Comparison of ENCODE assay signal across 20 cellular contexts in genomic region chr20:53287357-53288042, GRCh38.
"Had no signal": no experiment of that assay in that cellular context is flagged by ENCODE, and none has a peak within 500 bp of the region (broad histone marks: within the 10 kb centered on the region; RNA-seq: fewer than 3 reads in every experiment).

No MANE protein-coding gene starts in this region.

- H3K79me2 ChIP-seq: parathyroid adenoma had no signal

- H3K9me3 Mint-ChIP-seq: activated naive CD8-positive, alpha-beta T cell treated with anti-CD3 and anti-CD28 coated beads for 36 hours; activated T-helper 1 cell treated with anti-CD3 and anti-CD28 coated beads, Interleukin-12 subunit alpha, Interleukin-12 subunit beta, Interleukin-2, Interleukin-4 antibody, amounts not matched to agents 30 ng/mL and 10 ng/mL and 1 ng/mL, durations not matched to agents 14 hours and 24 hours and 36 hours; immature natural killer cell; memory B cell; natural killer cell; stimulated activated naive B cell treated with anti-CD40 and anti-IgM and Interleukin-4, amounts not matched to agents 10 μg/mL and 1 μg/mL and 100 μg/mL, for 72 hours had no signal

- H3K27ac Mint-ChIP-seq: activated naive CD8-positive, alpha-beta T cell treated with anti-CD3 and anti-CD28 coated beads for 36 hours; activated T-helper 1 cell treated with anti-CD3 and anti-CD28 coated beads, Interleukin-12 subunit alpha, Interleukin-12 subunit beta, Interleukin-2, Interleukin-4 antibody, amounts not matched to agents 30 ng/mL and 10 ng/mL and 1 ng/mL, durations not matched to agents 14 hours and 24 hours and 36 hours; immature natural killer cell; memory B cell; natural killer cell; stimulated activated naive B cell treated with anti-CD40 and anti-IgM and Interleukin-4, amounts not matched to agents 10 μg/mL and 1 μg/mL and 100 μg/mL, for 72 hours had no signal

- ATAC-seq: heart right ventricle; natural killer cell; stimulated activated naive B cell treated with anti-CD40 and anti-IgM and Interleukin-4, amounts not matched to agents 10 μg/mL and 1 μg/mL and 100 μg/mL, for 72 hours had no signal

- H3K4me1 Mint-ChIP-seq: activated naive CD8-positive, alpha-beta T cell treated with anti-CD3 and anti-CD28 coated beads for 36 hours; immature natural killer cell; natural killer cell; stimulated activated naive B cell treated with anti-CD40 and anti-IgM and Interleukin-4, amounts not matched to agents 10 μg/mL and 1 μg/mL and 100 μg/mL, for 72 hours had no signal

- H2AFZ ChIP-seq: parathyroid adenoma had no signal

- H3K4me1 ChIP-seq: esophagus muscularis mucosa, heart right ventricle, parathyroid adenoma, sigmoid colon, upper lobe of left lung had no signal

- H3K9me3 ChIP-seq: esophagus muscularis mucosa, heart right ventricle, sigmoid colon, thoracic aorta, upper lobe of left lung had no signal

- DNase-seq: activated CD4-positive, alpha-beta T cell treated with anti-CD3 and anti-CD28 coated beads, Interleukin-2, amount 50 U/mL, for 4 hours; activated CD4-positive, CD25-positive, alpha-beta regulatory T cell treated with anti-CD3 and anti-CD28 coated beads, Interleukin-2, amount 50 U/mL, for 72 hours; activated gamma-delta T cell treated with Interleukin-2 at 50 U/mL for 16 hours; activated naive CD8-positive, alpha-beta T cell treated with anti-CD3 and anti-CD28 coated beads for 36 hours; amniotic stem cell; effector CD4-positive, alpha-beta T cell; heart right ventricle; immature natural killer cell; kidney glomerular epithelial cell; natural killer cell; sigmoid colon; stimulated activated naive B cell treated with anti-CD40 and anti-IgM and Interleukin-4, amounts not matched to agents 10 μg/mL and 1 μg/mL and 100 μg/mL, for 72 hours; T1000; upper lobe of left lung had no signal

- H3K9ac ChIP-seq: parathyroid adenoma had no signal

- H3K27me3 ChIP-seq: esophagus muscularis mucosa, sigmoid colon, upper lobe of left lung had no signal

- H3K4me3 ChIP-seq: esophagus muscularis mucosa, heart right ventricle, sigmoid colon, thoracic aorta, upper lobe of left lung had no signal

- H3K36me3 ChIP-seq: esophagus muscularis mucosa, heart right ventricle, sigmoid colon, thoracic aorta, upper lobe of left lung had no signal

- H3K27ac ChIP-seq: esophagus muscularis mucosa, heart right ventricle, parathyroid adenoma, sigmoid colon, thoracic aorta, upper lobe of left lung, VCaP had no signal

- H3K4me3 Mint-ChIP-seq: activated naive CD8-positive, alpha-beta T cell treated with anti-CD3 and anti-CD28 coated beads for 36 hours; activated T-helper 1 cell treated with anti-CD3 and anti-CD28 coated beads, Interleukin-12 subunit alpha, Interleukin-12 subunit beta, Interleukin-2, Interleukin-4 antibody, amounts not matched to agents 30 ng/mL and 10 ng/mL and 1 ng/mL, durations not matched to agents 14 hours and 24 hours and 36 hours; immature natural killer cell; memory B cell; natural killer cell; stimulated activated naive B cell treated with anti-CD40 and anti-IgM and Interleukin-4, amounts not matched to agents 10 μg/mL and 1 μg/mL and 100 μg/mL, for 72 hours had no signal

- H3K36me3 Mint-ChIP-seq: activated naive CD8-positive, alpha-beta T cell treated with anti-CD3 and anti-CD28 coated beads for 36 hours; immature natural killer cell; memory B cell; natural killer cell; stimulated activated naive B cell treated with anti-CD40 and anti-IgM and Interleukin-4, amounts not matched to agents 10 μg/mL and 1 μg/mL and 100 μg/mL, for 72 hours had no signal
